In genomic region chr14:20732950-20733650, GRCh38 we compare ENCODE assay signal across 22 cellular contexts. TPM values are rescaled to one million over a fixed set of nuclear protein-coding genes. Genes with fewer than 3 reads are reported as not detected.
DNase-seq lines count a peak whose midpoint lies in the region; ATAC-seq and TF ChIP-seq lines count a peak whose summit lies in the region.
"Had no signal": no experiment of that assay in that cellular context is flagged by ENCODE, and none has a peak within 500 bp of the region (broad histone marks: within the 10 kb centered on the region; RNA-seq: fewer than 3 reads in every experiment).

No MANE protein-coding gene starts in this region.

- H3K27ac Mint-ChIP-seq in CD14-positive monocyte: peak overlapping the region; percentile 9 to 88 (median 79)
- H3K27ac Mint-ChIP-seq in T-helper 17 cell: peak overlapping the region; percentile 6

- H3K27ac ChIP-seq in left ventricle myocardium inferior (replicated peaks): peak overlapping the region; percentile 12
- H3K27ac ChIP-seq: HL-60, SJCRH30 had no signal

- TF ChIP-seq CTCF in CD14-positive monocyte (IDR thresholded peaks at IDR 0.05): no peak
- no peak for TF ChIP-seq CTCF in left ventricle myocardium inferior (IDR thresholded peaks at IDR 0.05; ENCODE audit: borderline replicate concordance)
- no peak for TF ChIP-seq CTCF in mucosa of descending colon (IDR thresholded peaks at IDR 0.05)

- no peak overlapping the region for H3K4me3 ChIP-seq in left ventricle myocardium inferior
- no peak overlapping the region for H3K4me3 ChIP-seq in mucosa of descending colon
- H3K4me3 ChIP-seq: SJCRH30 had no signal

- H3K4me3 Mint-ChIP-seq in CD14-positive monocyte (no peak overlapping the region), T-helper 17 cell (no peak overlapping the region)
- H3K4me3 Mint-ChIP-seq: CD4-positive, CD25-positive, alpha-beta regulatory T cell had no signal

- peaks cover 17% of the 10 kb centered on the region for H3K4me1 Mint-ChIP-seq in CD14-positive monocyte
- H3K4me1 Mint-ChIP-seq in T-helper 17 cell: peaks cover 3% of the 10 kb centered on the region
- H3K4me1 Mint-ChIP-seq: CD4-positive, CD25-positive, alpha-beta regulatory T cell had no signal

- H3K36me3 Mint-ChIP-seq in CD14-positive monocyte (peaks cover 0 to 1% of the 10 kb centered on the region in 2 donors), T-helper 17 cell (ENCODE audit: low read depth) (no peaks in the 10 kb centered on the region)
- H3K36me3 Mint-ChIP-seq: CD4-positive, CD25-positive, alpha-beta regulatory T cell had no signal

- no peaks in the 10 kb centered on the region for H3K4me1 ChIP-seq in left ventricle myocardium inferior
- H3K4me1 ChIP-seq in mucosa of descending colon (ENCODE audit: low read depth): no peaks in the 10 kb centered on the region
- H3K4me1 ChIP-seq: Caco-2, SJCRH30 had no signal

- no peak for ATAC-seq in T-helper 17 cell
- peak; percentile 39 for ATAC-seq in mucosa of descending colon
- no peak for ATAC-seq in stimulated activated naive CD8-positive, alpha-beta T cell treated with anti-CD3 and anti-CD28 coated beads, Interleukin-15, Interleukin-2, amounts not matched to agents 100 U/mL and 50 U/mL, for 24 hours
- ATAC-seq in HG02870 (IDR thresholded peaks at IDR 0.05; ENCODE audit: unreplicated experiment): no peak

- H3K27me3 Mint-ChIP-seq in CD14-positive monocyte (ENCODE audit: low read depth in 3 of 3): peaks cover 2 to 10% (median 3%) of the 10 kb centered on the region in 3 donors
- H3K27me3 Mint-ChIP-seq in T-helper 17 cell: peaks cover 22% of the 10 kb centered on the region

- H3K36me3 ChIP-seq in left ventricle myocardium inferior: no peaks in the 10 kb centered on the region
- no peaks in the 10 kb centered on the region for H3K36me3 ChIP-seq in mucosa of descending colon (ENCODE audit: low read depth)
- H3K36me3 ChIP-seq: SJCRH30 had no signal

- H3K9me3 ChIP-seq in T-helper 17 cell (ENCODE audit: control insufficient read depth, low read length, poor library complexity, severe bottlenecking) (no peaks in the 10 kb centered on the region), left ventricle myocardium inferior (replicated peaks) (no peaks in the 10 kb centered on the region), mucosa of descending colon (no peaks in the 10 kb centered on the region)
- H3K9me3 ChIP-seq: Caco-2, SJCRH30 had no signal

- no peaks in the 10 kb centered on the region for H3K9me3 Mint-ChIP-seq in CD14-positive monocyte
- H3K9me3 Mint-ChIP-seq: CD4-positive, CD25-positive, alpha-beta regulatory T cell had no signal

- intact Hi-C loops in CD14-positive monocyte (cut with micrococcal nuclease): no loop called here
- intact Hi-C loops in left ventricle myocardium inferior (cut with micrococcal nuclease): no loop called here
- intact Hi-C loops in mucosa of descending colon (cut with DNase I, micrococcal nuclease): no loop called here

- peaks cover under 1% of the 10 kb centered on the region for H3K27me3 ChIP-seq in left ventricle myocardium inferior (ENCODE audit: low read depth)
- H3K27me3 ChIP-seq: SJCRH30 had no signal

- no peak for DNase-seq in CD14-positive monocyte (ENCODE audit: low spot score)
- no peak for DNase-seq in T-helper 17 cell
- DNase-seq in left ventricle myocardium inferior: no peak
- DNase-seq in mucosa of descending colon: no peak
- DNase-seq in SHP77 (lab: John Stamatoyannopoulos, UW): no peak
- no peak for DNase-seq in stimulated activated naive CD8-positive, alpha-beta T cell treated with anti-CD3 and anti-CD28 coated beads, Interleukin-15, Interleukin-2, amounts not matched to agents 100 U/mL and 50 U/mL, for 24 hours
- no peak for DNase-seq in SKM-1 treated with dmso at 0.1 percent for 144 hours (lab: John Stamatoyannopoulos, UW; ENCODE audit: unreplicated experiment)
- DNase-seq: Caco-2; CD4-positive, CD25-positive, alpha-beta regulatory T cell; DMS53; HCEC 1CT; NCI-H1105 treated with DMSO at 0.1 percent for 48 hours; NCI-H1694 treated with DMSO at 0.1 percent for 48 hours; NCI-H2107; NCI-H226; NCI-H526 treated with DMSO at 0.1 percent for 48 hours; NK-92 treated with Interleukin-12 subunit alpha and Interleukin-12 subunit beta, amount 100 ng/mL, for 24 hours; OCI-M1; SJCRH30 had no signal

RNA-seq across cellular contexts. Expression of gene EDDM3A, which starts 12.6 kb away (rescaled TPM):
- polyA plus RNA-seq in CD14-positive monocyte: not detected
- total RNA-seq in T-helper 17 cell (not detected), left ventricle myocardium inferior (not detected), mucosa of descending colon (not detected)
- total RNA-seq: Caco-2; CD4-positive, CD25-positive, alpha-beta regulatory T cell; RPMI7951; SJCRH30 had no signal
- polyA plus RNA-seq: CD4-positive, CD25-positive, alpha-beta regulatory T cell had no signal

RNA-seq across cellular contexts. Expression of gene EDDM3B, which starts 35.1 kb away (rescaled TPM):
- polyA plus RNA-seq in CD14-positive monocyte: not detected
- not detected for total RNA-seq in T-helper 17 cell
- total RNA-seq in left ventricle myocardium inferior: not detected
- not detected for total RNA-seq in mucosa of descending colon
- total RNA-seq: Caco-2; CD4-positive, CD25-positive, alpha-beta regulatory T cell; RPMI7951; SJCRH30 had no signal
- polyA plus RNA-seq: CD4-positive, CD25-positive, alpha-beta regulatory T cell had no signal

RNA-seq across cellular contexts. Expression of gene ANG, which starts 44.5 kb away (rescaled TPM):
- 10 to 100 TPM; 31.4 to 55.7 TPM for polyA plus RNA-seq in CD14-positive monocyte
- total RNA-seq in T-helper 17 cell (under 1 TPM in 1 of 2 donors, not detected in 1; 0.40 TPM), left ventricle myocardium inferior (3.7 TPM), mucosa of descending colon (10 to 100 TPM; 25.0 to 50.1 (median 41.0) TPM)

RNA-seq across cellular contexts. Expression of gene RNASE6, which starts 48.0 kb away (rescaled TPM):
- polyA plus RNA-seq in CD14-positive monocyte: 100 to 1,000 TPM; 316 to 353 TPM
- total RNA-seq in T-helper 17 cell (1 to 10 TPM; 2.9 to 4.1 TPM), left ventricle myocardium inferior (5.7 TPM), mucosa of descending colon (10 to 100 TPM in 1 of 3 donors, 1 to 10 TPM in 2; 3.3 to 13.7 (median 9.1) TPM)
- total RNA-seq: Caco-2, RPMI7951, SJCRH30 had no signal

RNA-seq across cellular contexts. Expression of gene RNASE4, which starts 48.7 kb away (rescaled TPM):
- polyA plus RNA-seq in CD14-positive monocyte: 10 to 100 TPM; 49.1 to 85.8 TPM
- total RNA-seq in T-helper 17 cell (under 1 TPM in 1 of 2 donors, not detected in 1; 0.63 TPM), left ventricle myocardium inferior (9.0 TPM), mucosa of descending colon (10 to 100 TPM; 35.9 to 37.4 (median 36.4) TPM)
